Comparison of ENCODE assay signal across 29 cellular contexts in genomic region chr12:67217647-67218046, GRCh38.
"Had no signal": no experiment of that assay in that cellular context is flagged by ENCODE, and none has a peak within 500 bp of the region (broad histone marks: within the 10 kb centered on the region; RNA-seq: fewer than 3 reads in every experiment).

No MANE protein-coding gene starts in this region.

- H3K4me1 Mint-ChIP-seq: stimulated activated effector memory CD8-positive, alpha-beta T cell treated with anti-CD3 and anti-CD28 coated beads, Interleukin-12 subunit alpha, Interleukin-12 subunit beta, amount 100 ng/mL, for 72 hours; stimulated activated memory B cell treated with anti-CD40 and anti-IgM and Interleukin-4, amounts not matched to agents 10 μg/mL and 1 μg/mL and 100 μg/mL, for 72 hours; stimulated activated naive CD8-positive, alpha-beta T cell treated with anti-CD3 and anti-CD28 coated beads, Interleukin-15, amount 100 ng/mL, for 72 hours had no signal

- FAIRE-seq: urothelium cell line had no signal

- H3K27ac Mint-ChIP-seq: stimulated activated effector memory CD8-positive, alpha-beta T cell treated with anti-CD3 and anti-CD28 coated beads, Interleukin-12 subunit alpha, Interleukin-12 subunit beta, amount 100 ng/mL, for 72 hours; stimulated activated memory B cell treated with anti-CD40 and anti-IgM and Interleukin-4, amounts not matched to agents 10 μg/mL and 1 μg/mL and 100 μg/mL, for 72 hours; stimulated activated naive B cell treated with anti-CD40 and anti-IgM and Interleukin-4, amounts not matched to agents 10 μg/mL and 1 μg/mL and 100 μg/mL, for 72 hours; stimulated activated naive CD8-positive, alpha-beta T cell treated with anti-CD3 and anti-CD28 coated beads, Interleukin-15, amount 100 ng/mL, for 72 hours; stimulated activated naive CD8-positive, alpha-beta T cell treated with anti-CD3 and anti-CD28 coated beads, Interleukin-15, Interleukin-2, amounts not matched to agents 100 ng/mL and 50 ng/mL, for 24 hours; type B pancreatic cell had no signal

- H3K4me3 Mint-ChIP-seq: stimulated activated effector memory CD8-positive, alpha-beta T cell treated with anti-CD3 and anti-CD28 coated beads, Interleukin-12 subunit alpha, Interleukin-12 subunit beta, amount 100 ng/mL, for 72 hours; stimulated activated memory B cell treated with anti-CD40 and anti-IgM and Interleukin-4, amounts not matched to agents 10 μg/mL and 1 μg/mL and 100 μg/mL, for 72 hours; stimulated activated naive B cell treated with anti-CD40 and anti-IgM and Interleukin-4, amounts not matched to agents 10 μg/mL and 1 μg/mL and 100 μg/mL, for 72 hours; stimulated activated naive CD8-positive, alpha-beta T cell treated with anti-CD3 and anti-CD28 coated beads, Interleukin-15, amount 100 ng/mL, for 72 hours; stimulated activated naive CD8-positive, alpha-beta T cell treated with anti-CD3 and anti-CD28 coated beads, Interleukin-15, Interleukin-2, amounts not matched to agents 100 ng/mL and 50 ng/mL, for 24 hours; type B pancreatic cell had no signal

- H3K9me3 ChIP-seq: stomach, suprapubic skin, testis, thoracic aorta, thyroid gland, tibial artery, tibial nerve, transverse colon, upper lobe of left lung, upper lobe of right lung, uterus, vagina had no signal

- ATAC-seq: stimulated activated effector memory CD8-positive, alpha-beta T cell treated with anti-CD3 and anti-CD28 coated beads, Interleukin-12 subunit alpha, Interleukin-12 subunit beta, amount 100 ng/mL, for 72 hours; stimulated activated memory B cell treated with anti-CD40 and anti-IgM and Interleukin-4, amounts not matched to agents 10 μg/mL and 1 μg/mL and 100 μg/mL, for 72 hours; stimulated activated naive B cell treated with anti-CD40 and anti-IgM and Interleukin-4, amounts not matched to agents 10 μg/mL and 1 μg/mL and 100 μg/mL, for 72 hours; stimulated activated naive CD8-positive, alpha-beta T cell treated with anti-CD3 and anti-CD28 coated beads, Interleukin-15, amount 100 ng/mL, for 72 hours; stimulated activated naive CD8-positive, alpha-beta T cell treated with anti-CD3 and anti-CD28 coated beads, Interleukin-15, Interleukin-2, amounts not matched to agents 100 U/mL and 50 U/mL, for 24 hours; upper lobe of right lung had no signal

- H3K36me3 Mint-ChIP-seq: stimulated activated effector memory CD8-positive, alpha-beta T cell treated with anti-CD3 and anti-CD28 coated beads, Interleukin-12 subunit alpha, Interleukin-12 subunit beta, amount 100 ng/mL, for 72 hours; stimulated activated memory B cell treated with anti-CD40 and anti-IgM and Interleukin-4, amounts not matched to agents 10 μg/mL and 1 μg/mL and 100 μg/mL, for 72 hours; stimulated activated naive B cell treated with anti-CD40 and anti-IgM and Interleukin-4, amounts not matched to agents 10 μg/mL and 1 μg/mL and 100 μg/mL, for 72 hours; type B pancreatic cell had no signal

- DNase-seq: stimulated activated CD4-positive, alpha-beta T cell treated with anti-CD3 and anti-CD28 coated beads, Interleukin-2, amount 100 ng/mL, for 48 hours; stimulated activated CD4-positive, alpha-beta T cell treated with anti-CD3 and anti-CD28 coated beads, Interleukin-4, amount 100 ng/mL, for 1 hour; stimulated activated CD4-positive, alpha-beta T cell treated with anti-CD3 and anti-CD28 coated beads, Interleukin-4, amount 100 ng/mL, for 24 hours; stimulated activated CD4-positive, alpha-beta T cell treated with anti-CD3 and anti-CD28 coated beads, Interleukin-4, amount 100 ng/mL, for 4 hours; stimulated activated CD8-positive, alpha-beta memory T cell treated with anti-CD3 and anti-CD28 coated beads, Interleukin-4, amount 100 ng/mL, for 48 hours; stimulated activated naive B cell treated with anti-CD40 and anti-IgM and Interleukin-4, amounts not matched to agents 10 μg/mL and 1 μg/mL and 100 μg/mL, for 72 hours; stimulated activated naive CD4-positive, alpha-beta T cell; stimulated activated naive CD4-positive, alpha-beta T cell treated with Interleukin-2 at 50 U/mL for 16 hours; stimulated activated naive CD8-positive, alpha-beta T cell treated with anti-CD3 and anti-CD28 coated beads, Interleukin-15, amount 100 ng/mL, for 72 hours; stimulated activated naive CD8-positive, alpha-beta T cell treated with anti-CD3 and anti-CD28 coated beads, Interleukin-15, Interleukin-2, amounts not matched to agents 100 U/mL and 50 U/mL, for 24 hours; stomach; substantia nigra; testis; thyroid gland; tibial artery; transverse colon; trophoblast cell; upper lobe of left lung; upper lobe of right lung; uterus had no signal

- H3K9me3 Mint-ChIP-seq: stimulated activated effector memory CD8-positive, alpha-beta T cell treated with anti-CD3 and anti-CD28 coated beads, Interleukin-12 subunit alpha, Interleukin-12 subunit beta, amount 100 ng/mL, for 72 hours; stimulated activated memory B cell treated with anti-CD40 and anti-IgM and Interleukin-4, amounts not matched to agents 10 μg/mL and 1 μg/mL and 100 μg/mL, for 72 hours; stimulated activated naive CD8-positive, alpha-beta T cell treated with anti-CD3 and anti-CD28 coated beads, Interleukin-15, amount 100 ng/mL, for 72 hours; stimulated activated naive CD8-positive, alpha-beta T cell treated with anti-CD3 and anti-CD28 coated beads, Interleukin-15, Interleukin-2, amounts not matched to agents 100 ng/mL and 50 ng/mL, for 24 hours; type B pancreatic cell had no signal

- H3K36me3 ChIP-seq: stomach, suprapubic skin, thoracic aorta, thyroid gland, tibial artery, tibial nerve, transverse colon, upper lobe of left lung, upper lobe of right lung, uterus, vagina had no signal

- H3K27me3 Mint-ChIP-seq: stimulated activated memory B cell treated with anti-CD40 and anti-IgM and Interleukin-4, amounts not matched to agents 10 μg/mL and 1 μg/mL and 100 μg/mL, for 72 hours; stimulated activated naive CD8-positive, alpha-beta T cell treated with anti-CD3 and anti-CD28 coated beads, Interleukin-15, amount 100 ng/mL, for 72 hours had no signal

- H3K4me1 ChIP-seq: stomach, suprapubic skin, testis, thyroid gland, tibial artery, tibial nerve, transverse colon, upper lobe of left lung, upper lobe of right lung, uterus, vagina had no signal

- H3K27ac ChIP-seq: stomach, suprapubic skin, testis, thoracic aorta, thyroid gland, tibial artery, tibial nerve, transverse colon, upper lobe of left lung, upper lobe of right lung, uterus, vagina had no signal

- H3K27me3 ChIP-seq: stomach, suprapubic skin, testis, thyroid gland, tibial artery, tibial nerve, transverse colon, upper lobe of left lung, upper lobe of right lung, uterus, vagina had no signal

- H3K4me3 ChIP-seq: stomach, suprapubic skin, testis, thoracic aorta, thyroid gland, tibial artery, tibial nerve, transverse colon, upper lobe of left lung, upper lobe of right lung, uterus, vagina had no signal
